ENCODE assay signal across 8 cellular contexts in genomic region chr6:52416629-52417151, GRCh38. TPM values are rescaled to one million over a fixed set of nuclear protein-coding genes. Genes with fewer than 3 reads are reported as not detected.
DNase-seq lines count a peak whose midpoint lies in the region; ATAC-seq and TF ChIP-seq lines count a peak whose summit lies in the region.

No MANE protein-coding gene starts in this region.

- no peaks in the 10 kb centered on the region for H4K20me1 ChIP-seq in mammary epithelial cell (ENCODE audit: insufficient read depth, low read length)

- H3K36me3 ChIP-seq in mammary epithelial cell (ENCODE audit: insufficient read depth, low read length): no peaks in the 10 kb centered on the region

- H3K27ac ChIP-seq in mammary epithelial cell (ENCODE audit: insufficient read depth, low read depth, low read length): no peak overlapping the region

- no peaks in the 10 kb centered on the region for H3K79me2 ChIP-seq in mammary epithelial cell (ENCODE audit: insufficient read depth, low read length)

- H3K9ac ChIP-seq in mammary epithelial cell (ENCODE audit: insufficient read depth, low read length): no peak overlapping the region

- DNase-seq in SIG-M5 treated with dmso at 0.1 percent for 504 hours (lab: John Stamatoyannopoulos, UW; ENCODE audit: unreplicated experiment): peak; percentile 24
- DNase-seq in SIG-M5 (lab: John Stamatoyannopoulos, UW): no peak
- peak; percentile 75 for DNase-seq in HT1080 (ENCODE audit: low read depth)
- DNase-seq in NOMO-1 (lab: John Stamatoyannopoulos, UW; ENCODE audit: unreplicated experiment in 2 of 2): peak; percentile 12 to 59
- DNase-seq in mammary epithelial cell: peak; percentile 63
- no peak for DNase-seq in left lobe of liver (ENCODE audit: low spot score)
- no peak for DNase-seq in type B pancreatic cell (ENCODE audit: extremely low spot score, unreplicated experiment)
- no peak for DNase-seq in T1000 (lab: John Stamatoyannopoulos, UW)

- no peaks in the 10 kb centered on the region for H3K9me3 Mint-ChIP-seq in type B pancreatic cell

- no peaks in the 10 kb centered on the region for H3K36me3 Mint-ChIP-seq in type B pancreatic cell

- H3K9me3 ChIP-seq in mammary epithelial cell (replicated peaks; ENCODE audit: insufficient read depth, low read length): no peaks in the 10 kb centered on the region

- no peak overlapping the region for H3K4me3 ChIP-seq in mammary epithelial cell (replicated peaks in 1 of 3; ENCODE audit: insufficient read depth in 1 of 3, low read depth in 2 of 3, low read length in 3 of 3)

- no TSS peak for BruUV-seq in mammary epithelial cell (replicated peaks; lab: Mats Ljungman, UMichigan)

- dilution Hi-C loops in mammary epithelial cell (cut with HindIII; ENCODE audit: low sequenced_read_pairs): loop anchor here (25.0 kb wide), 1 partner anchor 246 kb away; the partner anchor contains the start of gene TMEM14A

- in situ Hi-C loops in mammary epithelial cell (cut with MboI; ENCODE audit: low sequenced_read_pairs in 2 of 2): loop anchor here (5.0 to 10.0 kb wide), 2 partner anchors 188 to 246 kb away; no protein-coding TSS in a partner anchor

- peak; percentile 82 to 92 for TF ChIP-seq CTCF in mammary epithelial cell (conservative IDR thresholded peaks at IDR 0.05 in 1 of 2, IDR thresholded peaks at IDR 0.05 in 1 of 2; ENCODE audit: extremely low read depth in 1 of 2, insufficient read depth in 1 of 2, low read depth in 1 of 2, low read length in 2 of 2)
- peak; percentile 92 for TF ChIP-seq CTCF in type B pancreatic cell (conservative IDR thresholded peaks at IDR 0.05)

- intact Hi-C loops in mammary epithelial cell (cut with micrococcal nuclease): loop anchor here (1.0 to 5.0 kb wide), 6 partner anchors 88 to 578 kb away; partner anchors contain the start of gene GSTA4

- H2AFZ ChIP-seq in mammary epithelial cell (ENCODE audit: low read depth, low read length): no peak overlapping the region

- H3K4me1 ChIP-seq in mammary epithelial cell (ENCODE audit: insufficient read depth, low read length): peaks cover 14% of the 10 kb centered on the region

- peak; percentile 54 for ATAC-seq in left lobe of liver

- no peaks in the 10 kb centered on the region for H3K27me3 ChIP-seq in mammary epithelial cell (ENCODE audit: insufficient read depth, low read length)

- WGBS in mammary epithelial cell (ENCODE audit: low coverage, missing lambda C conversion rate): 11% methylated on average over 1 of the region's 1 CpG

- H3K27me3 Mint-ChIP-seq in type B pancreatic cell: no peaks in the 10 kb centered on the region

- H3K4me2 ChIP-seq in mammary epithelial cell (ENCODE audit: insufficient read depth, low read depth, low read length): peak overlapping the region; percentile 4

- peak overlapping the region; percentile 14 for H3K4me3 Mint-ChIP-seq in type B pancreatic cell

- CTCF ChIA-PET in mammary epithelial cell (lab: Charles Lee; ENCODE audit: low non-redundant PET): interaction anchor here (0.7 kb wide), 2 partner anchors 135 to 237 kb away, joined by 3 read pairs; no protein-coding TSS in a partner anchor

- peaks cover 24% of the 10 kb centered on the region for H3K4me1 Mint-ChIP-seq in type B pancreatic cell (ENCODE audit: unreplicated experiment)

- peak overlapping the region; percentile 78 for H3K27ac Mint-ChIP-seq in type B pancreatic cell

RNA-seq across cellular contexts. Expression of gene EFHC1, which starts 3.5 kb away (rescaled TPM):
- total RNA-seq in HT1080 (2014; rRNA removed; shearing (Covaris generic)): 10.2 and 13.6 TPM in 2 replicates
- polyA plus RNA-seq in HT1080 (2015; cell fraction: cytosol; rRNA removed): 16.7 and 21.1 TPM in 2 replicates
- 117 and 138 TPM in 2 replicates for polyA plus RNA-seq in HT1080 (2015; cell fraction: nucleus; rRNA removed)
- total RNA-seq in mammary epithelial cell: 10 to 100 TPM; 16.3 to 17.6 TPM
- polyA plus RNA-seq in mammary epithelial cell: 10.5 TPM
- polyA minus RNA-seq in mammary epithelial cell: 13.2 TPM
- total RNA-seq in left lobe of liver: 3.9 TPM
- 23.4 and 54.9 TPM in 2 replicates for total RNA-seq in type B pancreatic cell (ENCODE audit: low replicate concordance)

RNA-seq across cellular contexts. Expression of gene PAQR8, which starts 54.7 kb away (rescaled TPM):
- total RNA-seq in HT1080 (2014; rRNA removed; shearing (Covaris generic)): 2.1 and 2.5 TPM in 2 replicates
- polyA plus RNA-seq in HT1080 (2015; cell fraction: cytosol; rRNA removed): 4.2 and 4.6 TPM in 2 replicates
- 2.6 TPM in 2 replicates for polyA plus RNA-seq in HT1080 (2015; cell fraction: nucleus; rRNA removed)
- total RNA-seq in mammary epithelial cell (1 to 10 TPM in 1 of 2 donors, under 1 TPM in 1; 0.17 to 3.4 TPM), left lobe of liver (0.75 TPM), type B pancreatic cell (ENCODE audit: low replicate concordance) (17.6 and 21.2 TPM in 2 replicates)
- 1.4 TPM for polyA plus RNA-seq in mammary epithelial cell
- 2.2 TPM for polyA minus RNA-seq in mammary epithelial cell

Comparison
In these comparisons a context has a peak if more than half of its experiments do, and no peak if none do; other contexts are left out.
1. DNase-seq: peak in SIG-M5 treated with dmso at 0.1 percent for 504 hours (single experiment), HT1080 (single experiment), NOMO-1 (2 of 2) and mammary epithelial cell (single experiment); none in SIG-M5 (single experiment), left lobe of liver (single experiment), type B pancreatic cell (single experiment) and T1000 (single experiment).